1 cellular context compared by ENCODE assay signal in the genomic region with DNA sequence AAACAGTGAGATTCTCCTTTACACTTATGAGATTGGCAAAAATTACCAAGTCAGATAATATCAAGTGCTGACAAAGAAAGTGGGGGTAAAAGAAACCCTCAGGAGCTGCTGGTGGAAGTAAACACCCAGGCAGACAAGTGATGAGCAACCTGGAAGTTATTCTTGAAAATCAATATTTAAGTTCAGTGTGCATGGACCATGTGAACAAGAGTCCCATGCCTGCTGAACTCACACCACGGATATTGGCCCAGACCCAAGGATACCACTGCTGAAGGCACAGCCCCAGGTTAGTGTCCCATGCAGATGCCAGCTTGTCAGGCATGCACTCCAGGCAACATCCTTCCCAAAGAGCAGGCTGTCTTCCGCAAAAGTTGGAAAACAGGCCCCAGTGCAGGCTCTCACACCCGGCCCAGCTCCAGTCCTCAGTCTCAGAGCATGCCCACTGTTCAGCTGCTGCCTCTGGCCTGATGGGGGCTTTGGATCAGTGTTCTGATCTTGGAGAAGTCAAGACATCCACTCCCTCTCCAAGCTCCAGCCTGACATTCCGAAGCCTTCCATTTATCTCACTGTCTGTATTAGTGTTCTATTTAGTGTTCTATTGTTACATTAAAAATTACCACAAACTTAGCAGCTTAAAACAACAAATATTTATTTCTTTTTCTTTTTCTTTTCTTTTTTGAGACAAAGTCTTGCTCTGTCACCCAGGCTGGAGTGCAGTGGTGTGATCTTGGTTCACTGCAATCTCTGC.
TF ChIP-seq lines count a peak whose summit lies in the region.

No MANE protein-coding gene starts in this region.

TF ChIP-seq in HepG2, 621 proteins besides CTCF, POLR2A, EP300 and RAD21 (continued from another document and continues in another):
- TF ChIP-seq ZNF354B (CRISPR knock-in tag; IDR thresholded peaks at IDR 0.05) = no peak
- TF ChIP-seq ATAD3A (CRISPR knock-in tag; IDR thresholded peaks at IDR 0.05) = no peak
- peak; percentile 74; the same call in 1 of the 2 replicates for TF ChIP-seq ZNF772 (CRISPR knock-in tag; IDR thresholded peaks at IDR 0.05)
- peak; percentile 100 for TF ChIP-seq GATAD2A (CRISPR knock-in tag; IDR thresholded peaks at IDR 0.05)
- TF ChIP-seq ARID2 (CRISPR knock-in tag; IDR thresholded peaks at IDR 0.05; ENCODE audit: borderline replicate concordance) = no peak; the same call in 1 of the 2 replicates
- TF ChIP-seq ZNF350 (CRISPR knock-in tag; IDR thresholded peaks at IDR 0.05; ENCODE audit: borderline replicate concordance, low read depth) = peak; percentile 73
- TF ChIP-seq THAP9 (CRISPR knock-in tag; IDR thresholded peaks at IDR 0.05; ENCODE audit: borderline replicate concordance) = peak; percentile 25; the same call in 1 of the 2 replicates
- no peak for TF ChIP-seq ZNF546 (CRISPR knock-in tag; conservative IDR thresholded peaks at IDR 0.05)
- TF ChIP-seq, protein P1, sequence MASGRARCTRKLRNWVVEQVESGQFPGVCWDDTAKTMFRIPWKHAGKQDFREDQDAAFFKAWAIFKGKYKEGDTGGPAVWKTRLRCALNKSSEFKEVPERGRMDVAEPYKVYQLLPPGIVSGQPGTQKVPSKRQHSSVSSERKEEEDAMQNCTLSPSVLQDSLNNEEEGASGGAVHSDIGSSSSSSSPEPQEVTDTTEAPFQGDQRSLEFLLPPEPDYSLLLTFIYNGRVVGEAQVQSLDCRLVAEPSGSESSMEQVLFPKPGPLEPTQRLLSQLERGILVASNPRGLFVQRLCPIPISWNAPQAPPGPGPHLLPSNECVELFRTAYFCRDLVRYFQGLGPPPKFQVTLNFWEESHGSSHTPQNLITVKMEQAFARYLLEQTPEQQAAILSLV (CRISPR knock-in tag; IDR thresholded peaks at IDR 0.05; ENCODE audit: borderline replicate concordance) = peak; percentile 75; the same call in 1 of the 2 replicates
- TF ChIP-seq, protein P2, sequence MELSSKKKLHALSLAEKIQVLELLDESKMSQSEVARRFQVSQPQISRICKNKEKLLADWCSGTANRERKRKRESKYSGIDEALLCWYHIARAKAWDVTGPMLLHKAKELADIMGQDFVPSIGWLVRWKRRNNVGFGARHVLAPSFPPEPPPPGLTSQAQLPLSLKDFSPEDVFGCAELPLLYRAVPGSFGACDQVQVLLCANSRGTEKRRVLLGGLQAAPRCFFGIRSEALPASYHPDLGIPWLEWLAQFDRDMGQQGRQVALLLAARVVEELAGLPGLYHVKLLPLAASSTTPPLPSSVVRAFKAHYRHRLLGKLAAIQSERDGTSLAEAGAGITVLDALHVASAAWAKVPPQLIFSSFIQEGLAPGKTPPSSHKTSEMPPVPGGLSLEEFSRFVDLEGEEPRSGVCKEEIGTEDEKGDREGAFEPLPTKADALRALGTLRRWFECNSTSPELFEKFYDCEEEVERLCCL (CRISPR knock-in tag; IDR thresholded peaks at IDR 0.05; ENCODE audit: borderline replicate concordance) = no peak
- TF ChIP-seq HOXD1 (CRISPR knock-in tag; IDR thresholded peaks at IDR 0.05) = no peak; the same call in 1 of the 2 replicates
- TF ChIP-seq NFE2 (CRISPR knock-in tag; IDR thresholded peaks at IDR 0.05) = no peak
- TF ChIP-seq, protein P3, sequence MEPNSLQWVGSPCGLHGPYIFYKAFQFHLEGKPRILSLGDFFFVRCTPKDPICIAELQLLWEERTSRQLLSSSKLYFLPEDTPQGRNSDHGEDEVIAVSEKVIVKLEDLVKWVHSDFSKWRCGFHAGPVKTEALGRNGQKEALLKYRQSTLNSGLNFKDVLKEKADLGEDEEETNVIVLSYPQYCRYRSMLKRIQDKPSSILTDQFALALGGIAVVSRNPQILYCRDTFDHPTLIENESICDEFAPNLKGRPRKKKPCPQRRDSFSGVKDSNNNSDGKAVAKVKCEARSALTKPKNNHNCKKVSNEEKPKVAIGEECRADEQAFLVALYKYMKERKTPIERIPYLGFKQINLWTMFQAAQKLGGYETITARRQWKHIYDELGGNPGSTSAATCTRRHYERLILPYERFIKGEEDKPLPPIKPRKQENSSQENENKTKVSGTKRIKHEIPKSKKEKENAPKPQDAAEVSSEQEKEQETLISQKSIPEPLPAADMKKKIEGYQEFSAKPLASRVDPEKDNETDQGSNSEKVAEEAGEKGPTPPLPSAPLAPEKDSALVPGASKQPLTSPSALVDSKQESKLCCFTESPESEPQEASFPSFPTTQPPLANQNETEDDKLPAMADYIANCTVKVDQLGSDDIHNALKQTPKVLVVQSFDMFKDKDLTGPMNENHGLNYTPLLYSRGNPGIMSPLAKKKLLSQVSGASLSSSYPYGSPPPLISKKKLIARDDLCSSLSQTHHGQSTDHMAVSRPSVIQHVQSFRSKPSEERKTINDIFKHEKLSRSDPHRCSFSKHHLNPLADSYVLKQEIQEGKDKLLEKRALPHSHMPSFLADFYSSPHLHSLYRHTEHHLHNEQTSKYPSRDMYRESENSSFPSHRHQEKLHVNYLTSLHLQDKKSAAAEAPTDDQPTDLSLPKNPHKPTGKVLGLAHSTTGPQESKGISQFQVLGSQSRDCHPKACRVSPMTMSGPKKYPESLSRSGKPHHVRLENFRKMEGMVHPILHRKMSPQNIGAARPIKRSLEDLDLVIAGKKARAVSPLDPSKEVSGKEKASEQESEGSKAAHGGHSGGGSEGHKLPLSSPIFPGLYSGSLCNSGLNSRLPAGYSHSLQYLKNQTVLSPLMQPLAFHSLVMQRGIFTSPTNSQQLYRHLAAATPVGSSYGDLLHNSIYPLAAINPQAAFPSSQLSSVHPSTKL (CRISPR knock-in tag; IDR thresholded peaks at IDR 0.05) = peak; percentile 97
- TF ChIP-seq ATF6 (CRISPR knock-in tag; conservative IDR thresholded peaks at IDR 0.05) = no peak
- TF ChIP-seq ZNF275 (CRISPR knock-in tag; IDR thresholded peaks at IDR 0.05; ENCODE audit: borderline replicate concordance) = 0 out of 2 replicates have a peak, but pooled peaks have one; percentile 48
- TF ChIP-seq CENPX (CRISPR knock-in tag; IDR thresholded peaks at IDR 0.05) = no peak
- TF ChIP-seq HOXA9 (CRISPR knock-in tag; IDR thresholded peaks at IDR 0.05; ENCODE audit: borderline replicate concordance) = no peak
- no peak for TF ChIP-seq SETDB1 (CRISPR knock-in tag; IDR thresholded peaks at IDR 0.05; ENCODE audit: borderline replicate concordance)
- TF ChIP-seq PPARG (CRISPR knock-in tag; conservative IDR thresholded peaks at IDR 0.05) = peak; percentile 90
- no peak for TF ChIP-seq ZNF143 (CRISPR knock-in tag; IDR thresholded peaks at IDR 0.05)
- TF ChIP-seq, protein P4, sequence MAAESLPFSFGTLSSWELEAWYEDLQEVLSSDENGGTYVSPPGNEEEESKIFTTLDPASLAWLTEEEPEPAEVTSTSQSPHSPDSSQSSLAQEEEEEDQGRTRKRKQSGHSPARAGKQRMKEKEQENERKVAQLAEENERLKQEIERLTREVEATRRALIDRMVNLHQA (CRISPR knock-in tag; IDR thresholded peaks at IDR 0.05) = no peak
- TF ChIP-seq ZNF264 (CRISPR knock-in tag; IDR thresholded peaks at IDR 0.05) = peak; percentile 93
- peak; percentile 89 for TF ChIP-seq NFKBIZ (CRISPR knock-in tag; IDR thresholded peaks at IDR 0.05)
- peak; percentile 39; the same call in 1 of the 2 replicates for TF ChIP-seq SMARCE1 (IDR thresholded peaks at IDR 0.05; ENCODE audit: borderline replicate concordance)
- TF ChIP-seq, protein P5, sequence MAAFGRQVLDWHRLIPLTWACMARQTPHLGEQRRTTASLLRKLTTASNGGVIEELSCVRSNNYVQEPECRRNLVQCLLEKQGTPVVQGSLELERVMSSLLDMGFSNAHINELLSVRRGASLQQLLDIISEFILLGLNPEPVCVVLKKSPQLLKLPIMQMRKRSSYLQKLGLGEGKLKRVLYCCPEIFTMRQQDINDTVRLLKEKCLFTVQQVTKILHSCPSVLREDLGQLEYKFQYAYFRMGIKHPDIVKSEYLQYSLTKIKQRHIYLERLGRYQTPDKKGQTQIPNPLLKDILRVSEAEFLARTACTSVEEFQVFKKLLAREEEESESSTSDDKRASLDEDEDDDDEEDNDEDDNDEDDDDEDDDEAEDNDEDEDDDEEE (CRISPR knock-in tag; IDR thresholded peaks at IDR 0.05) = no peak
- peak; percentile 97 for TF ChIP-seq ETV5 (CRISPR knock-in tag; IDR thresholded peaks at IDR 0.05; ENCODE audit: borderline replicate concordance)
- TF ChIP-seq RFX5 (IDR thresholded peaks at IDR 0.05; ENCODE audit: low read depth, low read length) = no peak
- peak; percentile 68; the same call in 1 of the 2 replicates for TF ChIP-seq SIX4 (CRISPR knock-in tag; IDR thresholded peaks at IDR 0.05)
- no peak for TF ChIP-seq FLYWCH1 (CRISPR knock-in tag; IDR thresholded peaks at IDR 0.05)
- no peak for TF ChIP-seq GPN1 (CRISPR knock-in tag; IDR thresholded peaks at IDR 0.05; ENCODE audit: borderline replicate concordance)
- TF ChIP-seq NR2F6 (IDR thresholded peaks at IDR 0.05) = peak; percentile 88
- peak; percentile 91 for TF ChIP-seq NR2F6 (CRISPR knock-in tag; IDR thresholded peaks at IDR 0.05)
- no peak for TF ChIP-seq ZNF326 (CRISPR knock-in tag; IDR thresholded peaks at IDR 0.05; ENCODE audit: borderline replicate concordance)
- peak; percentile 87; the same call in 1 of the 2 replicates for TF ChIP-seq ZNF160 (CRISPR knock-in tag; IDR thresholded peaks at IDR 0.05)
- TF ChIP-seq, protein P6, sequence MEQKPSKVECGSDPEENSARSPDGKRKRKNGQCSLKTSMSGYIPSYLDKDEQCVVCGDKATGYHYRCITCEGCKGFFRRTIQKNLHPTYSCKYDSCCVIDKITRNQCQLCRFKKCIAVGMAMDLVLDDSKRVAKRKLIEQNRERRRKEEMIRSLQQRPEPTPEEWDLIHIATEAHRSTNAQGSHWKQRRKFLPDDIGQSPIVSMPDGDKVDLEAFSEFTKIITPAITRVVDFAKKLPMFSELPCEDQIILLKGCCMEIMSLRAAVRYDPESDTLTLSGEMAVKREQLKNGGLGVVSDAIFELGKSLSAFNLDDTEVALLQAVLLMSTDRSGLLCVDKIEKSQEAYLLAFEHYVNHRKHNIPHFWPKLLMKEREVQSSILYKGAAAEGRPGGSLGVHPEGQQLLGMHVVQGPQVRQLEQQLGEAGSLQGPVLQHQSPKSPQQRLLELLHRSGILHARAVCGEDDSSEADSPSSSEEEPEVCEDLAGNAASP (CRISPR knock-in tag; IDR thresholded peaks at IDR 0.05; ENCODE audit: borderline replicate concordance) = peak; percentile 93
- TF ChIP-seq KLF11 (CRISPR knock-in tag; IDR thresholded peaks at IDR 0.05) = peak; percentile 90
- no peak for TF ChIP-seq NFATC3 (CRISPR knock-in tag; IDR thresholded peaks at IDR 0.05)
- TF ChIP-seq ZFP1 (CRISPR knock-in tag; IDR thresholded peaks at IDR 0.05) = peak; percentile 55; the same call in 1 of the 2 replicates
- TF ChIP-seq, protein P7, sequence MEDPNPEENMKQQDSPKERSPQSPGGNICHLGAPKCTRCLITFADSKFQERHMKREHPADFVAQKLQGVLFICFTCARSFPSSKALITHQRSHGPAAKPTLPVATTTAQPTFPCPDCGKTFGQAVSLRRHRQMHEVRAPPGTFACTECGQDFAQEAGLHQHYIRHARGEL (CRISPR knock-in tag; IDR thresholded peaks at IDR 0.05) = no peak
- TF ChIP-seq ZSCAN21 (CRISPR knock-in tag; IDR thresholded peaks at IDR 0.05; ENCODE audit: borderline replicate concordance) = peak; percentile 36; the same call in 1 of the 2 replicates
- no peak for TF ChIP-seq ZNF484 (CRISPR knock-in tag; IDR thresholded peaks at IDR 0.05; ENCODE audit: borderline replicate concordance, low read depth)
- TF ChIP-seq NFYB (CRISPR knock-in tag; IDR thresholded peaks at IDR 0.05) = no peak
- no peak for TF ChIP-seq ZNF224 (CRISPR knock-in tag; IDR thresholded peaks at IDR 0.05)
- TF ChIP-seq PITX1 (CRISPR knock-in tag; IDR thresholded peaks at IDR 0.05) = peak; percentile 87
- no peak for TF ChIP-seq ZZZ3 (CRISPR knock-in tag; IDR thresholded peaks at IDR 0.05; ENCODE audit: borderline replicate concordance)
- TF ChIP-seq SATB2 (CRISPR knock-in tag; IDR thresholded peaks at IDR 0.05) = no peak
